Comparison of ENCODE assay signal across 23 cellular contexts in the genomic region with DNA sequence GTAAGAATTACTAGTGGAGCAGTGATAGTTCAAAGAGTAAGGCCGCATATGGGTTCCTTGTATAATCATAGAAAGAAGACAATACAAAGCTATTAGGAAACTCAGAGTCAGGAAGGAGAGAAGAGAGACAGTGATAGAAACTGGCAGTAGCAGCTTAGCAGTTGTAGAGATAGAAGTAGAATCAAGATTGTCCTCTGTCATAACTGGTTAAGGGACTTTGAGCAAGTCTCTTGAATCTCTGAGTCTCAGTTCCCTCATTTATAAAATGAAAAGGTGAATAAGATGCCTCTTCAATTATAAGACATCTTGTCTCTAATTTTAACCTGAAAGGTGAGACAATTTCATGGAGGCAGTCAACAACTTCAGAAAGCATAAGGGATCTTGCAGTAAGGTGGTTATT.
"Had no signal": no experiment of that assay in that cellular context is flagged by ENCODE, and none has a peak within 500 bp of the region (broad histone marks: within the 10 kb centered on the region; RNA-seq: fewer than 3 reads in every experiment).

No MANE protein-coding gene starts in this region.

- H3K4me3 Mint-ChIP-seq: dendritic cell treated with granulocyte-macrophage colony-stimulating factor and Interleukin-4, amounts not matched to agents 40 ng/mL and 50 ng/mL, for 4 days; endodermal cell; mesothelial cell of epicardium; naive thymus-derived CD8-positive, alpha-beta T cell; nephron progenitor cell; stimulated activated effector memory CD8-positive, alpha-beta T cell treated with anti-CD3 and anti-CD28 coated beads, Interleukin-12 subunit alpha, Interleukin-12 subunit beta, amount 100 ng/mL, for 72 hours; stimulated activated naive CD8-positive, alpha-beta T cell treated with anti-CD3 and anti-CD28 coated beads, Interleukin-15, Interleukin-2, amounts not matched to agents 100 ng/mL and 50 ng/mL, for 24 hours had no signal

- H3K27me3 ChIP-seq: colonic mucosa, esophagus muscularis mucosa, foreskin keratinocyte, sigmoid colon, tibial nerve, upper lobe of left lung had no signal

- H3K36me3 Mint-ChIP-seq: mesothelial cell of epicardium; naive thymus-derived CD8-positive, alpha-beta T cell; stimulated activated effector memory CD8-positive, alpha-beta T cell treated with anti-CD3 and anti-CD28 coated beads, Interleukin-12 subunit alpha, Interleukin-12 subunit beta, amount 100 ng/mL, for 72 hours had no signal

- H3K27ac Mint-ChIP-seq: dendritic cell treated with granulocyte-macrophage colony-stimulating factor and Interleukin-4, amounts not matched to agents 40 ng/mL and 50 ng/mL, for 4 days; endodermal cell; mesothelial cell of epicardium; naive thymus-derived CD8-positive, alpha-beta T cell; nephron progenitor cell; stimulated activated effector memory CD8-positive, alpha-beta T cell treated with anti-CD3 and anti-CD28 coated beads, Interleukin-12 subunit alpha, Interleukin-12 subunit beta, amount 100 ng/mL, for 72 hours; stimulated activated naive CD8-positive, alpha-beta T cell treated with anti-CD3 and anti-CD28 coated beads, Interleukin-15, Interleukin-2, amounts not matched to agents 100 ng/mL and 50 ng/mL, for 24 hours had no signal

- H3K4me3 ChIP-seq: colonic mucosa, esophagus muscularis mucosa, lung, psoas muscle, sigmoid colon, thoracic aorta, tibial nerve, upper lobe of left lung had no signal

- H3K27ac ChIP-seq: colonic mucosa, esophagus muscularis mucosa, foreskin keratinocyte, psoas muscle, sigmoid colon, thoracic aorta, tibial nerve, upper lobe of left lung had no signal

- H3K36me3 ChIP-seq: colonic mucosa, esophagus muscularis mucosa, sigmoid colon, thoracic aorta, tibial nerve, upper lobe of left lung had no signal

- H3K27me3 Mint-ChIP-seq: dendritic cell treated with granulocyte-macrophage colony-stimulating factor and Interleukin-4, amounts not matched to agents 40 ng/mL and 50 ng/mL, for 4 days; stimulated activated naive CD8-positive, alpha-beta T cell treated with anti-CD3 and anti-CD28 coated beads, Interleukin-15, Interleukin-2, amounts not matched to agents 100 ng/mL and 50 ng/mL, for 24 hours had no signal

- H3K4me1 ChIP-seq: colonic mucosa, esophagus muscularis mucosa, foreskin keratinocyte, psoas muscle, sigmoid colon, tibial nerve, upper lobe of left lung had no signal

- H3K4me1 Mint-ChIP-seq: endodermal cell; stimulated activated effector memory CD8-positive, alpha-beta T cell treated with anti-CD3 and anti-CD28 coated beads, Interleukin-12 subunit alpha, Interleukin-12 subunit beta, amount 100 ng/mL, for 72 hours had no signal

- ATAC-seq: foreskin keratinocyte; left lobe of liver; naive thymus-derived CD8-positive, alpha-beta T cell; psoas muscle; right cardiac atrium; stimulated activated effector memory CD8-positive, alpha-beta T cell treated with anti-CD3 and anti-CD28 coated beads, Interleukin-12 subunit alpha, Interleukin-12 subunit beta, amount 100 ng/mL, for 72 hours had no signal

- H3K9me3 ChIP-seq: colonic mucosa, esophagus muscularis mucosa, psoas muscle, sigmoid colon, thoracic aorta, tibial nerve, upper lobe of left lung had no signal

- H3K9me3 Mint-ChIP-seq: dendritic cell treated with granulocyte-macrophage colony-stimulating factor and Interleukin-4, amounts not matched to agents 40 ng/mL and 50 ng/mL, for 4 days; endodermal cell; mesothelial cell of epicardium; naive thymus-derived CD8-positive, alpha-beta T cell; nephron progenitor cell; stimulated activated effector memory CD8-positive, alpha-beta T cell treated with anti-CD3 and anti-CD28 coated beads, Interleukin-12 subunit alpha, Interleukin-12 subunit beta, amount 100 ng/mL, for 72 hours; stimulated activated naive CD8-positive, alpha-beta T cell treated with anti-CD3 and anti-CD28 coated beads, Interleukin-15, Interleukin-2, amounts not matched to agents 100 ng/mL and 50 ng/mL, for 24 hours had no signal

- DNase-seq: colonic mucosa; effector CD8-positive, alpha-beta T cell; endodermal cell; foreskin keratinocyte; mesenchymal stem cell; naive thymus-derived CD8-positive, alpha-beta T cell; nephron progenitor cell; nucleus accumbens; psoas muscle; right cardiac atrium; sigmoid colon; stimulated activated CD4-positive, alpha-beta T cell treated with anti-CD3 and anti-CD28 coated beads, Interleukin-2, amount 100 ng/mL, for 24 hours; stimulated activated CD4-positive, alpha-beta T cell treated with anti-CD3 and anti-CD28 coated beads, Interleukin-4, amount 100 ng/mL, for 24 hours; upper lobe of left lung had no signal
